In the genomic region with DNA sequence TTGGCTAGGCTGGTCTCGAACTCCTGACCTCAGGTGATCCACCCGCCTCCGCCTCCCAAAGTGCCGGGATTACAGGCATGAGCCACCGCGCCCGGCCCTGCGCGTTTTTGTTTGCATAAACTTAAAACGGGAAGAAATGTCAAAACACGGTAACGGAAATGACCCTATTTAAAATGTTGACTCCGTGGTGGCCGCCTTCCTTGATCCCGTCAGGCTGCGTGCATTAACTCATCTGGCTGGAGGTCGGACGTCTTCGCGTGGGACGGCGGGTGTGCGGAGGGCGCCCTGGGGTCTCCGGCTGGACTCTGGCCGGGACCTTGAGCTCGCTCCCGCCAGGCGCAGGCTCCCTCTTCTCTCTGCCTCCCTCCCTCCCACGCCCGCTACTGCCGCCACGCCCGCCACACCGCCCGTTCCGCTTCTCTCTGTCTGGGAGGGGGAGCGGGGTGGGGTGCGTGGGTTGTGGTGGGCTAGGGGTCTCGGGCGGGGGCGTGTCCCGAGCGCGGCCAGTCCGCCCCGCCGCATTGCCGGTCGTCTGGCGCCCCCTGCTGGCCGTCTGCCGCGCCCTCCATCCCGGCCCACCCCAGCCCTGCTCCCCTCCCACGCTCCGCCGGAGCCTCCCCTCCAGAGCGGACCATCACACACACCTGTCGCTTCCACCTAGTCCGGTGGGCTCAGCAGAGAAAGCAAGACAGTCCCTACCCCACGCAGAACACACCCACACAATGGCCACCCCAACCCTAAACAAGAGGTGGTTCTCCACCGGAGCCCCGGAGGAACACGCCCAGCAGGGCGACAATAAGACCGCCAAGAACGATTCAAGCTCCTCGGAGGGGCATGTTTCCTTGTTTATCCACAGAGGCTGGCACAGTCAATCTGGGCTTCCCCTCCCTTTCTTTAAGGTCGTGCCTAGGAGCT, we compare ENCODE assay signal across 1 cellular context.
A peak's percentile ranks its signal among the peaks of the same experiment; 100 is the strongest.
TF ChIP-seq lines count a peak whose summit lies in the region.

No MANE protein-coding gene starts in this region.

TF ChIP-seq in HepG2, 621 proteins besides CTCF, POLR2A, EP300 and RAD21 (continued from another document and continues in another):
- TF ChIP-seq, protein P1, sequence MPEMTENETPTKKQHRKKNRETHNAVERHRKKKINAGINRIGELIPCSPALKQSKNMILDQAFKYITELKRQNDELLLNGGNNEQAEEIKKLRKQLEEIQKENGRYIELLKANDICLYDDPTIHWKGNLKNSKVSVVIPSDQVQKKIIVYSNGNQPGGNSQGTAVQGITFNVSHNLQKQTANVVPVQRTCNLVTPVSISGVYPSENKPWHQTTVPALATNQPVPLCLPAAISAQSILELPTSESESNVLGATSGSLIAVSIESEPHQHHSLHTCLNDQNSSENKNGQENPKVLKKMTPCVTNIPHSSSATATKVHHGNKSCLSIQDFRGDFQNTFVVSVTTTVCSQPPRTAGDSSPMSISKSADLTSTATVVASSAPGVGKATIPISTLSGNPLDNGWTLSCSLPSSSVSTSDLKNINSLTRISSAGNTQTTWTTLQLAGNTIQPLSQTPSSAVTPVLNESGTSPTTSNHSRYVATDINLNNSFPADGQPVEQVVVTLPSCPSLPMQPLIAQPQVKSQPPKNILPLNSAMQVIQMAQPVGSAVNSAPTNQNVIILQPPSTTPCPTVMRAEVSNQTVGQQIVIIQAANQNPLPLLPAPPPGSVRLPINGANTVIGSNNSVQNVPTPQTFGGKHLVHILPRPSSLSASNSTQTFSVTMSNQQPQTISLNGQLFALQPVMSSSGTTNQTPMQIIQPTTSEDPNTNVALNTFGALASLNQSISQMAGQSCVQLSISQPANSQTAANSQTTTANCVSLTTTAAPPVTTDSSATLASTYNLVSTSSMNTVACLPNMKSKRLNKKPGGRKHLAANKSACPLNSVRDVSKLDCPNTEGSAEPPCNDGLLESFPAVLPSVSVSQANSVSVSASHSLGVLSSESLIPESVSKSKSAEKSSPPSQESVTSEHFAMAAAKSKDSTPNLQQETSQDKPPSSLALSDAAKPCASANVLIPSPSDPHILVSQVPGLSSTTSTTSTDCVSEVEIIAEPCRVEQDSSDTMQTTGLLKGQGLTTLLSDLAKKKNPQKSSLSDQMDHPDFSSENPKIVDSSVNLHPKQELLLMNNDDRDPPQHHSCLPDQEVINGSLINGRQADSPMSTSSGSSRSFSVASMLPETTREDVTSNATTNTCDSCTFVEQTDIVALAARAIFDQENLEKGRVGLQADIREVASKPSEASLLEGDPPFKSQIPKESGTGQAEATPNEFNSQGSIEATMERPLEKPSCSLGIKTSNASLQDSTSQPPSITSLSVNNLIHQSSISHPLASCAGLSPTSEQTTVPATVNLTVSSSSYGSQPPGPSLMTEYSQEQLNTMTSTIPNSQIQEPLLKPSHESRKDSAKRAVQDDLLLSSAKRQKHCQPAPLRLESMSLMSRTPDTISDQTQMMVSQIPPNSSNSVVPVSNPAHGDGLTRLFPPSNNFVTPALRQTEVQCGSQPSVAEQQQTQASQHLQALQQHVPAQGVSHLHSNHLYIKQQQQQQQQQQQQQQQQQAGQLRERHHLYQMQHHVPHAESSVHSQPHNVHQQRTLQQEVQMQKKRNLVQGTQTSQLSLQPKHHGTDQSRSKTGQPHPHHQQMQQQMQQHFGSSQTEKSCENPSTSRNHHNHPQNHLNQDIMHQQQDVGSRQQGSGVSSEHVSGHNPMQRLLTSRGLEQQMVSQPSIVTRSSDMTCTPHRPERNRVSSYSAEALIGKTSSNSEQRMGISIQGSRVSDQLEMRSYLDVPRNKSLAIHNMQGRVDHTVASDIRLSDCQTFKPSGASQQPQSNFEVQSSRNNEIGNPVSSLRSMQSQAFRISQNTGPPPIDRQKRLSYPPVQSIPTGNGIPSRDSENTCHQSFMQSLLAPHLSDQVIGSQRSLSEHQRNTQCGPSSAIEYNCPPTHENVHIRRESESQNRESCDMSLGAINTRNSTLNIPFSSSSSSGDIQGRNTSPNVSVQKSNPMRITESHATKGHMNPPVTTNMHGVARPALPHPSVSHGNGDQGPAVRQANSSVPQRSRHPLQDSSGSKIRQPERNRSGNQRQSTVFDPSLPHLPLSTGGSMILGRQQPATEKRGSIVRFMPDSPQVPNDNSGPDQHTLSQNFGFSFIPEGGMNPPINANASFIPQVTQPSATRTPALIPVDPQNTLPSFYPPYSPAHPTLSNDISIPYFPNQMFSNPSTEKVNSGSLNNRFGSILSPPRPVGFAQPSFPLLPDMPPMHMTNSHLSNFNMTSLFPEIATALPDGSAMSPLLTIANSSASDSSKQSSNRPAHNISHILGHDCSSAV (CRISPR knock-in tag; IDR thresholded peaks at IDR 0.05; ENCODE audit: borderline replicate concordance), result no peak
- no peak for TF ChIP-seq ZNF510 (CRISPR knock-in tag; IDR thresholded peaks at IDR 0.05; ENCODE audit: low read depth)
- no peak for TF ChIP-seq RFXAP (CRISPR knock-in tag; IDR thresholded peaks at IDR 0.05; ENCODE audit: borderline replicate concordance)
- TF ChIP-seq ZC3H4 (CRISPR knock-in tag; IDR thresholded peaks at IDR 0.05; ENCODE audit: borderline replicate concordance), result no peak
- no peak for TF ChIP-seq ZNF7 (CRISPR knock-in tag; IDR thresholded peaks at IDR 0.05)
- TF ChIP-seq CEBPB (IDR thresholded peaks at IDR 0.05; ENCODE audit: borderline replicate concordance, low read depth, low read length), result no peak
- TF ChIP-seq ZBTB3 (CRISPR knock-in tag; IDR thresholded peaks at IDR 0.05; ENCODE audit: borderline replicate concordance, low read depth), result no peak
- no peak for TF ChIP-seq ZBTB8A (CRISPR knock-in tag; IDR thresholded peaks at IDR 0.05; ENCODE audit: borderline replicate concordance, low read depth)
- TF ChIP-seq, protein P2, sequence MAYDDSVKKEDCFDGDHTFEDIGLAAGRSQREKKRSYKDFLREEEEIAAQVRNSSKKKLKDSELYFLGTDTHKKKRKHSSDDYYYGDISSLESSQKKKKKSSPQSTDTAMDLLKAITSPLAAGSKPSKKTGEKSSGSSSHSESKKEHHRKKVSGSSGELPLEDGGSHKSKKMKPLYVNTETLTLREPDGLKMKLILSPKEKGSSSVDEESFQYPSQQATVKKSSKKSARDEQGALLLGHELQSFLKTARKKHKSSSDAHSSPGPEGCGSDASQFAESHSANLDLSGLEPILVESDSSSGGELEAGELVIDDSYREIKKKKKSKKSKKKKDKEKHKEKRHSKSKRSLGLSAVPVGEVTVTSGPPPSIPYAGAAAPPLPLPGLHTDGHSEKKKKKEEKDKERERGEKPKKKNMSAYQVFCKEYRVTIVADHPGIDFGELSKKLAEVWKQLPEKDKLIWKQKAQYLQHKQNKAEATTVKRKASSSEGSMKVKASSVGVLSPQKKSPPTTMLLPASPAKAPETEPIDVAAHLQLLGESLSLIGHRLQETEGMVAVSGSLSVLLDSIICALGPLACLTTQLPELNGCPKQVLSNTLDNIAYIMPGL (CRISPR knock-in tag; IDR thresholded peaks at IDR 0.05; ENCODE audit: borderline replicate concordance in 1 of 2, low read depth in 1 of 2), result peak; percentile 28 to 89; a peak in 2 of 4 replicates
- TF ChIP-seq ZNF34 (CRISPR knock-in tag; IDR thresholded peaks at IDR 0.05; ENCODE audit: borderline replicate concordance), result peak; percentile 67; the same call in 1 of the 2 replicates
- TF ChIP-seq SMC3 (IDR thresholded peaks at IDR 0.05; ENCODE audit: low read length), result peak; percentile 8; the same call in 1 of the 2 replicates
- TF ChIP-seq, protein P3, sequence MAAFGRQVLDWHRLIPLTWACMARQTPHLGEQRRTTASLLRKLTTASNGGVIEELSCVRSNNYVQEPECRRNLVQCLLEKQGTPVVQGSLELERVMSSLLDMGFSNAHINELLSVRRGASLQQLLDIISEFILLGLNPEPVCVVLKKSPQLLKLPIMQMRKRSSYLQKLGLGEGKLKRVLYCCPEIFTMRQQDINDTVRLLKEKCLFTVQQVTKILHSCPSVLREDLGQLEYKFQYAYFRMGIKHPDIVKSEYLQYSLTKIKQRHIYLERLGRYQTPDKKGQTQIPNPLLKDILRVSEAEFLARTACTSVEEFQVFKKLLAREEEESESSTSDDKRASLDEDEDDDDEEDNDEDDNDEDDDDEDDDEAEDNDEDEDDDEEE (CRISPR knock-in tag; IDR thresholded peaks at IDR 0.05), result no peak
- TF ChIP-seq, protein P4, sequence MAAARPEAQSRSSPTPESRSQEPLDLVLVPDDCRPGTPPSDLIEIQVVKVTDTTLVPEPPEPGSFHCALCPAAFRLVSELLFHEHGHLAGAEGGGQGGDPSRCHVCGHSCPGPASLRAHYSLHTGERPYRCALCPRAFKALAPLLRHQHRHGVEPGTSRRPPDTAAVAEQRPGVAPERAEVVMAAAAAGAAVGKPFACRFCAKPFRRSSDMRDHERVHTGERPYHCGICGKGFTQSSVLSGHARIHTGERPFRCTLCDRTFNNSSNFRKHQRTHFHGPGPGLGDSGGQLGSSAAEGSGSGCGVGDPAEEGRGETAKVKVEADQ (CRISPR knock-in tag; IDR thresholded peaks at IDR 0.05; ENCODE audit: borderline replicate concordance), result no peak
- no peak for TF ChIP-seq NRL (CRISPR knock-in tag; IDR thresholded peaks at IDR 0.05; ENCODE audit: borderline replicate concordance)
- no peak for TF ChIP-seq ZNF83 (CRISPR knock-in tag; IDR thresholded peaks at IDR 0.05; ENCODE audit: borderline replicate concordance)
- TF ChIP-seq ZNF772 (CRISPR knock-in tag; IDR thresholded peaks at IDR 0.05), result no peak
- no peak for TF ChIP-seq PRPF4 (IDR thresholded peaks at IDR 0.05; ENCODE audit: low read depth, low read length, poor library complexity, severe bottlenecking)
- no peak for TF ChIP-seq SOX6 (IDR thresholded peaks at IDR 0.05)
- TF ChIP-seq SOX6 (CRISPR knock-in tag; IDR thresholded peaks at IDR 0.05), result peak; percentile 58
- TF ChIP-seq GATA4 (IDR thresholded peaks at IDR 0.05; ENCODE audit: borderline replicate concordance, low read depth), result no peak
- TF ChIP-seq ZNF296 (CRISPR knock-in tag; conservative IDR thresholded peaks at IDR 0.05), result no peak
- TF ChIP-seq, protein P5, sequence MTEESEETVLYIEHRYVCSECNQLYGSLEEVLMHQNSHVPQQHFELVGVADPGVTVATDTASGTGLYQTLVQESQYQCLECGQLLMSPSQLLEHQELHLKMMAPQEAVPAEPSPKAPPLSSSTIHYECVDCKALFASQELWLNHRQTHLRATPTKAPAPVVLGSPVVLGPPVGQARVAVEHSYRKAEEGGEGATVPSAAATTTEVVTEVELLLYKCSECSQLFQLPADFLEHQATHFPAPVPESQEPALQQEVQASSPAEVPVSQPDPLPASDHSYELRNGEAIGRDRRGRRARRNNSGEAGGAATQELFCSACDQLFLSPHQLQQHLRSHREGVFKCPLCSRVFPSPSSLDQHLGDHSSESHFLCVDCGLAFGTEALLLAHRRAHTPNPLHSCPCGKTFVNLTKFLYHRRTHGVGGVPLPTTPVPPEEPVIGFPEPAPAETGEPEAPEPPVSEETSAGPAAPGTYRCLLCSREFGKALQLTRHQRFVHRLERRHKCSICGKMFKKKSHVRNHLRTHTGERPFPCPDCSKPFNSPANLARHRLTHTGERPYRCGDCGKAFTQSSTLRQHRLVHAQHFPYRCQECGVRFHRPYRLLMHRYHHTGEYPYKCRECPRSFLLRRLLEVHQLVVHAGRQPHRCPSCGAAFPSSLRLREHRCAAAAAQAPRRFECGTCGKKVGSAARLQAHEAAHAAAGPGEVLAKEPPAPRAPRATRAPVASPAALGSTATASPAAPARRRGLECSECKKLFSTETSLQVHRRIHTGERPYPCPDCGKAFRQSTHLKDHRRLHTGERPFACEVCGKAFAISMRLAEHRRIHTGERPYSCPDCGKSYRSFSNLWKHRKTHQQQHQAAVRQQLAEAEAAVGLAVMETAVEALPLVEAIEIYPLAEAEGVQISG (CRISPR knock-in tag; IDR thresholded peaks at IDR 0.05), result no peak
- TF ChIP-seq, protein P6, sequence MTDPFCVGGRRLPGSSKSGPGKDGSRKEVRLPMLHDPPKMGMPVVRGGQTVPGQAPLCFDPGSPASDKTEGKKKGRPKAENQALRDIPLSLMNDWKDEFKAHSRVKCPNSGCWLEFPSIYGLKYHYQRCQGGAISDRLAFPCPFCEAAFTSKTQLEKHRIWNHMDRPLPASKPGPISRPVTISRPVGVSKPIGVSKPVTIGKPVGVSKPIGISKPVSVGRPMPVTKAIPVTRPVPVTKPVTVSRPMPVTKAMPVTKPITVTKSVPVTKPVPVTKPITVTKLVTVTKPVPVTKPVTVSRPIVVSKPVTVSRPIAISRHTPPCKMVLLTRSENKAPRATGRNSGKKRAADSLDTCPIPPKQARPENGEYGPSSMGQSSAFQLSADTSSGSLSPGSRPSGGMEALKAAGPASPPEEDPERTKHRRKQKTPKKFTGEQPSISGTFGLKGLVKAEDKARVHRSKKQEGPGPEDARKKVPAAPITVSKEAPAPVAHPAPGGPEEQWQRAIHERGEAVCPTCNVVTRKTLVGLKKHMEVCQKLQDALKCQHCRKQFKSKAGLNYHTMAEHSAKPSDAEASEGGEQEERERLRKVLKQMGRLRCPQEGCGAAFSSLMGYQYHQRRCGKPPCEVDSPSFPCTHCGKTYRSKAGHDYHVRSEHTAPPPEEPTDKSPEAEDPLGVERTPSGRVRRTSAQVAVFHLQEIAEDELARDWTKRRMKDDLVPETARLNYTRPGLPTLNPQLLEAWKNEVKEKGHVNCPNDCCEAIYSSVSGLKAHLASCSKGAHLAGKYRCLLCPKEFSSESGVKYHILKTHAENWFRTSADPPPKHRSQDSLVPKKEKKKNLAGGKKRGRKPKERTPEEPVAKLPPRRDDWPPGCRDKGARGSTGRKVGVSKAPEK (CRISPR knock-in tag; IDR thresholded peaks at IDR 0.05; ENCODE audit: borderline replicate concordance), result no peak
- no peak for TF ChIP-seq CENPX (CRISPR knock-in tag; IDR thresholded peaks at IDR 0.05)
- TF ChIP-seq, protein P7, sequence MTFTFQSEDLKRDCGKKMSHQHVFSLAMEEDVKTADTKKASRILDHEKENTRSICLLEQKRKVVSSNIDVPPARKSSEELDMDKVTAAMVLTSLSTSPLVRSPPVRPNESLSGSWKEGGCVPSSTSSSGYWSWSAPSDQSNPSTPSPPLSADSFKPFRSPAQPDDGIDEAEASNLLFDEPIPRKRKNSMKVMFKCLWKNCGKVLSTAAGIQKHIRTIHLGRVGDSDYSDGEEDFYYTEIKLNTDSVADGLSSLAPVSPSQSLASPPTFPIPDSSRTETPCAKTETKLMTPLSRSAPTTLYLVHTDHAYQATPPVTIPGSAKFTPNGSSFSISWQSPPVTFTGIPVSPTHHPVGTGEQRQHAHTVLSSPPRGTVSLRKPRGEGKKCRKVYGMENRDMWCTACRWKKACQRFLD (CRISPR knock-in tag; IDR thresholded peaks at IDR 0.05; ENCODE audit: borderline replicate concordance), result no peak; the same call in 1 of the 2 replicates
- TF ChIP-seq ZBTB42 (CRISPR knock-in tag; IDR thresholded peaks at IDR 0.05), result no peak
- no peak for TF ChIP-seq EHMT2 (IDR thresholded peaks at IDR 0.05; ENCODE audit: borderline replicate concordance, low read depth, low read length)
- TF ChIP-seq, protein P8, sequence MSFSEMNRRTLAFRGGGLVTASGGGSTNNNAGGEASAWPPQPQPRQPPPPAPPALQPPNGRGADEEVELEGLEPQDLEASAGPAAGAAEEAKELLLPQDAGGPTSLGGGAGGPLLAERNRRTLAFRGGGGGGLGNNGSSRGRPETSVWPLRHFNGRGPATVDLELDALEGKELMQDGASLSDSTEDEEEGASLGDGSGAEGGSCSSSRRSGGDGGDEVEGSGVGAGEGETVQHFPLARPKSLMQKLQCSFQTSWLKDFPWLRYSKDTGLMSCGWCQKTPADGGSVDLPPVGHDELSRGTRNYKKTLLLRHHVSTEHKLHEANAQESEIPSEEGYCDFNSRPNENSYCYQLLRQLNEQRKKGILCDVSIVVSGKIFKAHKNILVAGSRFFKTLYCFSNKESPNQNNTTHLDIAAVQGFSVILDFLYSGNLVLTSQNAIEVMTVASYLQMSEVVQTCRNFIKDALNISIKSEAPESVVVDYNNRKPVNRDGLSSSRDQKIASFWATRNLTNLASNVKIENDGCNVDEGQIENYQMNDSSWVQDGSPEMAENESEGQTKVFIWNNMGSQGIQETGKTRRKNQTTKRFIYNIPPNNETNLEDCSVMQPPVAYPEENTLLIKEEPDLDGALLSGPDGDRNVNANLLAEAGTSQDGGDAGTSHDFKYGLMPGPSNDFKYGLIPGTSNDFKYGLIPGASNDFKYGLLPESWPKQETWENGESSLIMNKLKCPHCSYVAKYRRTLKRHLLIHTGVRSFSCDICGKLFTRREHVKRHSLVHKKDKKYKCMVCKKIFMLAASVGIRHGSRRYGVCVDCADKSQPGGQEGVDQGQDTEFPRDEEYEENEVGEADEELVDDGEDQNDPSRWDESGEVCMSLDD (CRISPR knock-in tag; IDR thresholded peaks at IDR 0.05; ENCODE audit: borderline replicate concordance), result no peak
- no peak for TF ChIP-seq ZNF251 (CRISPR knock-in tag; IDR thresholded peaks at IDR 0.05)
- no peak for TF ChIP-seq PLRG1 (conservative IDR thresholded peaks at IDR 0.05)
